ENCODE assay signal across 8 cellular contexts in the genomic region with DNA sequence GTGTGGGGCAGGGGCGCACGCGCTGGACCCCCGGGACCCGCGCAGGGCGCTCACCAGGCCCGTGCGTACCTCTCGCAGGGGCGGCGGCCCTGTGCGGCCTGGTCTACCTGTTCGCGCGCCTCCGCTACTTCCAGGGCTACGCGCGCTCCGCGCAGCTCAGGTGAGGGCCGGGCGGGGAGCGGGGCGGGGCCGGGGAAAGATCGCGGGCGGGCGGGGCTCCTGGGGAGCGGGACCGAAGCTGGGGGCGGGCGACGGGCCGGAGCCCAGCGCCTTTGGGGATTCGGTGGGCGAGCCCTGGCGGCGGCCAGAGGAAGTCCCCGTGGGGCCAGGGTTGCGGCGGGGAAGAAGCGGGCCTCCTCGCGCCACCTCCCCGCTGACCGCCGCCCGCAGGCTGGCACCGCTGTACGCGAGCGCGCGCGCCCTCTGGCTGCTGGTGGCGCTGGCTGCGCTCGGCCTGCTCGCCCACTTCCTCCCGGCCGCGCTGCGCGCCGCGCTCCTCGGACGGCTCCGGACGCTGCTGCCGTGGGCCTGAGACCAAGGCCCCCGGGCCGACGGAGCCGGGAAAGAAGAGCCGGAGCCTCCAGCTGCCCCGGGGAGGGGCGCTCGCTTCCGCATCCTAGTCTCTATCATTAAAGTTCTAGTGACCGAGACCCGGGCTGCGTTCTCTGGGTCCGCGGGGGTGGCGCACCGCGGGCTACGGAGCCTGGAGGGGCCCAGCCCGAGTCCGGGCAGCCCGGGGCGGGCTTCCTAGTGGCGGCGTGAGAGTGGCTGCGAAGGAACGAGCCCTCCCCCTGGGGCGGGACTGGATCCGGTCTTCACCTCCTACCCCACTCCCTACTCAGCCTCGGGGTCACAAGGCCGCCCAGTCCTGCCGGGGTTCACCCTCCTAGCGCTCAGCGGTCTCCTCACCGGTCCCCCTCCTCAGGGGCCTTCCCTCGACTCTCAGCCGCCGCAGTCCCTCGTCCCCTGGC. TPM values are rescaled to one million over a fixed set of nuclear protein-coding genes. Genes with fewer than 3 reads are reported as not detected.
DNase-seq lines count a peak whose midpoint lies in the region; ATAC-seq and TF ChIP-seq lines count a peak whose summit lies in the region.

No MANE protein-coding gene starts in this region.

- in situ Hi-C loops in GM18951 (cut with MboI; ENCODE audit: low sequenced_read_pairs, unreplicated experiment): no loop called here

- H3K27ac Mint-ChIP-seq in activated CD4-positive, alpha-beta T cell treated with anti-CD3 and anti-CD28 coated beads, Interleukin-2, amount 10 ng/mL, durations not matched to agents 7 days and 5 days: peak overlapping the region; percentile 46

- 5 to 10% methylated on average over 28 to 50 of the region's 113 CpGs for WGBS in lower leg skin, 2 donors

- TF ChIP-seq CTCF in C4-2B (conservative IDR thresholded peaks at IDR 0.05) (peak; percentile 92), lower leg skin (IDR thresholded peaks at IDR 0.05) (no peak)

- peak overlapping the region; percentile 60 for H3K4me3 Mint-ChIP-seq in activated CD4-positive, alpha-beta T cell treated with anti-CD3 and anti-CD28 coated beads, Interleukin-2, amount 10 ng/mL, durations not matched to agents 7 days and 5 days

- H3K9me3 Mint-ChIP-seq in activated CD4-positive, alpha-beta T cell treated with anti-CD3 and anti-CD28 coated beads, Interleukin-2, amount 10 ng/mL, durations not matched to agents 7 days and 5 days: no peaks in the 10 kb centered on the region

- peaks cover 11% of the 10 kb centered on the region for H3K36me3 Mint-ChIP-seq in activated CD4-positive, alpha-beta T cell treated with anti-CD3 and anti-CD28 coated beads, Interleukin-2, amount 10 ng/mL, durations not matched to agents 7 days and 5 days (ENCODE audit: low read depth)

- peak overlapping the region; percentile 88 for H3K27ac ChIP-seq in C4-2B

- peak; percentile 58 for ATAC-seq in HG03103 (IDR thresholded peaks at IDR 0.05; ENCODE audit: low read depth, unreplicated experiment)

- H3K4me1 Mint-ChIP-seq in activated CD4-positive, alpha-beta T cell treated with anti-CD3 and anti-CD28 coated beads, Interleukin-2, amount 10 ng/mL, durations not matched to agents 7 days and 5 days: peaks cover 35% of the 10 kb centered on the region

- CTCF ChIA-PET in activated CD4-positive, alpha-beta T cell treated with anti-CD3 and anti-CD28 coated beads, Interleukin-2, amount 10 ng/mL, durations not matched to agents 7 days and 5 days (lab: Charles Lee): interaction anchor here (0.7 to 1.2 kb wide), 4 partner anchors 12 to 127 kb away, joined by 3 to 4 read pairs (median 4); no protein-coding TSS in a partner anchor

- POLR2A ChIA-PET in activated CD4-positive, alpha-beta T cell treated with anti-CD3 and anti-CD28 coated beads, Interleukin-2, amount 10 ng/mL, durations not matched to agents 7 days and 5 days (lab: Charles Lee): no interaction called here

- TF ChIP-seq POLR2A in GM18951 (IDR thresholded peaks at IDR 0.05; ENCODE audit: extremely low read depth, insufficient read depth, insufficient read length): peak; percentile 74
- TF ChIP-seq POLR2A in lower leg skin (IDR thresholded peaks at IDR 0.05): no peak

- peak overlapping the region; percentile 16 for H3K4me3 ChIP-seq in lower leg skin (ENCODE audit: low read depth, poor library complexity, severe bottlenecking)

- H3K27me3 Mint-ChIP-seq in activated CD4-positive, alpha-beta T cell treated with anti-CD3 and anti-CD28 coated beads, Interleukin-2, amount 10 ng/mL, durations not matched to agents 7 days and 5 days: no peaks in the 10 kb centered on the region

- intact Hi-C loops in lower leg skin (cut with DNase I; ENCODE audit: low total_unique reads): no loop called here

- DNase-seq in NCI-H460 (ENCODE audit: extremely low read depth, low read depth) (peak; percentile 72), ecto neural progenitor cell (ENCODE audit: low spot score) (peak; percentile 86), lower leg skin (ENCODE audit: low spot score in 2 of 2) (peak; percentile 70 to 95)
- DNase-seq in activated CD4-positive, alpha-beta T cell treated with anti-CD3 and anti-CD28 coated beads, Interleukin-2, amount 10 ng/mL, durations not matched to agents 7 days and 5 days: peak; percentile 69
- peak; percentile 46 for DNase-seq in stimulated activated CD8-positive, alpha-beta memory T cell treated with anti-CD3 and anti-CD28 coated beads, Interleukin-12 subunit alpha, Interleukin-12 subunit beta, amount 100 ng/mL, for 1 hour (ENCODE audit: low read depth)

RNA-seq across cellular contexts. Expression of a gene that starts 2.4 kb away (rescaled TPM):
- total RNA-seq in NCI-H460 (2014; rRNA removed; shearing (Covaris generic)): 0.81 and 0.87 TPM in 2 replicates
- polyA plus RNA-seq in NCI-H460 (2014; cell fraction: nucleus; rRNA removed): 0.99 TPM in 1 of 2 replicates, not detected in the other
- total RNA-seq in activated CD4-positive, alpha-beta T cell treated with anti-CD3 and anti-CD28 coated beads, Interleukin-2, amount 10 ng/mL, durations not matched to agents 7 days and 5 days: 1 to 10 TPM; 1.4 to 2.5 TPM
- 10 to 100 TPM in 2 of 4 donors, 1 to 10 TPM in 2; 3.5 to 14.8 (median 9.6) TPM for total RNA-seq in lower leg skin

RNA-seq across cellular contexts. Expression of a gene that starts 10.5 kb away (rescaled TPM):
- total RNA-seq in NCI-H460 (2014; rRNA removed; shearing (Covaris generic)): 94.0 and 101 TPM in 2 replicates
- polyA plus RNA-seq in NCI-H460 (2014; cell fraction: nucleus; rRNA removed): 238 and 312 TPM in 2 replicates
- 10 to 100 TPM; 86.2 to 87.7 TPM for total RNA-seq in activated CD4-positive, alpha-beta T cell treated with anti-CD3 and anti-CD28 coated beads, Interleukin-2, amount 10 ng/mL, durations not matched to agents 7 days and 5 days
- 100 to 1,000 TPM in 2 of 4 donors, 10 to 100 TPM in 2; 86.3 to 113 (median 101) TPM for total RNA-seq in lower leg skin

RNA-seq across cellular contexts. Expression of a gene that starts 24.6 kb away (rescaled TPM):
- total RNA-seq in NCI-H460 (2014; rRNA removed; shearing (Covaris generic)): 632 and 637 TPM in 2 replicates
- polyA plus RNA-seq in NCI-H460 (2014; cell fraction: nucleus; rRNA removed): 1,377 and 1,626 TPM in 2 replicates
- 10 to 100 TPM; 79.6 to 93.0 TPM for total RNA-seq in activated CD4-positive, alpha-beta T cell treated with anti-CD3 and anti-CD28 coated beads, Interleukin-2, amount 10 ng/mL, durations not matched to agents 7 days and 5 days
- 100 to 1,000 TPM; 263 to 508 (median 298) TPM for total RNA-seq in lower leg skin

Comparison
In these comparisons a context has a peak if more than half of its experiments do, and no peak if none do; other contexts are left out.
1. Peak in every context shown above with its lines: DNase-seq, ATAC-seq, H3K4me3 ChIP-seq and H3K27ac ChIP-seq.